Comparison of ENCODE assay signal across 9 cellular contexts in genomic region chr17:81833921-81834830, GRCh38. TPM values are rescaled to one million over a fixed set of nuclear protein-coding genes. Genes with fewer than 3 reads are reported as not detected.
DNase-seq lines count a peak whose midpoint lies in the region; ATAC-seq and TF ChIP-seq lines count a peak whose summit lies in the region.
"Had no signal": no experiment of that assay in that cellular context is flagged by ENCODE, and none has a peak within 500 bp of the region (broad histone marks: within the 10 kb centered on the region; RNA-seq: fewer than 3 reads in every experiment).

No MANE protein-coding gene starts in this region.

- no peaks in the 10 kb centered on the region for H3K9me3 Mint-ChIP-seq in activated B cell treated with CpG ODN at 0.5 μM for 24 hours

- H3K4me2 ChIP-seq in hepatocyte (peak overlapping the region; percentile 97), smooth muscle cell (peak overlapping the region; percentile 82)

- H3K36me3 Mint-ChIP-seq in activated B cell treated with CpG ODN at 0.5 μM for 24 hours (ENCODE audit: low read depth), result peaks cover 6% of the 10 kb centered on the region

- peaks cover 38% of the 10 kb centered on the region for H3K79me2 ChIP-seq in hepatocyte
- peaks cover 36% of the 10 kb centered on the region for H3K79me2 ChIP-seq in smooth muscle cell (ENCODE audit: low read depth)

- H3K36me3 ChIP-seq in hepatocyte (replicated peaks; ENCODE audit: insufficient read depth, low read depth) (no peaks in the 10 kb centered on the region), smooth muscle cell (ENCODE audit: low read depth) (no peaks in the 10 kb centered on the region)

- H3K9ac ChIP-seq in smooth muscle cell (ENCODE audit: low read depth), result peak overlapping the region; percentile 89

- CTCF ChIA-PET in activated B cell treated with CpG ODN at 0.5 μM for 24 hours (lab: Charles Lee), result interaction anchor here (1.1 kb wide), 1 partner anchor 35 kb away, joined by 3 read pairs; no protein-coding TSS in a partner anchor

- DNase-seq in HFF-Myc (ENCODE audit: extremely low read depth, low read depth), result no peak
- DNase-seq in activated B cell treated with CpG ODN at 0.5 μM for 24 hours, result no peak
- DNase-seq in hepatocyte (ENCODE audit: low spot score), result no peak
- DNase-seq in smooth muscle cell (lab: John Stamatoyannopoulos, UW; ENCODE audit: unreplicated experiment), result no peak
- no peak for DNase-seq in kidney tubule cell (ENCODE audit: low spot score)
- no peak for DNase-seq in NCI-H1417 treated with DMSO at 0.1 percent for 48 hours (lab: John Stamatoyannopoulos, UW)
- DNase-seq in activated CD4-positive, CD25-positive, alpha-beta regulatory T cell treated with anti-CD3 and anti-CD28 coated beads, Interleukin-2, amount 50 U/mL, for 72 hours, result no peak
- DNase-seq in DMS53 treated with DMSO at 0.1 percent for 48 hours (lab: John Stamatoyannopoulos, UW; ENCODE audit: unreplicated experiment), result no peak

- peak overlapping the region; percentile 32 for H2AFZ ChIP-seq in hepatocyte
- no peak overlapping the region for H2AFZ ChIP-seq in smooth muscle cell (ENCODE audit: low read depth)

- H3K4me3 ChIP-seq in HFF-Myc (replicated peaks; ENCODE audit: low read depth, low read length) (peak overlapping the region; percentile 72), hepatocyte (peak overlapping the region; percentile 50), smooth muscle cell (peak overlapping the region; percentile 55)

- H3K27me3 Mint-ChIP-seq in activated B cell treated with CpG ODN at 0.5 μM for 24 hours, result no peaks in the 10 kb centered on the region

- peak overlapping the region; percentile 77 for H3K27ac Mint-ChIP-seq in activated B cell treated with CpG ODN at 0.5 μM for 24 hours

- no peak for ATAC-seq in activated B cell treated with CpG ODN at 0.5 μM for 24 hours (ENCODE audit: low read depth)

- H4K20me1 ChIP-seq in hepatocyte (ENCODE audit: insufficient read depth, poor library complexity, severe bottlenecking), result no peaks in the 10 kb centered on the region
- H4K20me1 ChIP-seq in smooth muscle cell (ENCODE audit: low read depth), result peaks cover 34% of the 10 kb centered on the region

- 86% methylated on average over 30 of the region's 31 CpGs for WGBS in hepatocyte (ENCODE audit: low lambda C conversion rate, missing lambda C conversion rate)
- 92% methylated on average over 31 of the region's 31 CpGs for WGBS in smooth muscle cell (ENCODE audit: low lambda C conversion rate)

- POLR2A ChIA-PET in activated B cell treated with CpG ODN at 0.5 μM for 24 hours (lab: Charles Lee), result interaction anchor here (0.6 to 2.1 kb wide), 16 partner anchors 8 to 595 kb away, joined by 3 to 18 read pairs (median 6); partner anchors contain the start of genes ALYREF, ANAPC11, ARHGDIA and CENPX

- TF ChIP-seq CTCF in HFF-Myc (IDR thresholded peaks at IDR 0.05; ENCODE audit: low read depth, low read length, missing control alignments) (no peak), activated B cell treated with CpG ODN at 0.5 μM for 24 hours (IDR thresholded peaks at IDR 0.05) (no peak), hepatocyte (IDR thresholded peaks at IDR 0.05; ENCODE audit: poor library complexity) (no peak), smooth muscle cell (IDR thresholded peaks at IDR 0.05; ENCODE audit: borderline replicate concordance, insufficient read depth, poor library complexity, severe bottlenecking) (no peak)

- H3K4me1 Mint-ChIP-seq in activated B cell treated with CpG ODN at 0.5 μM for 24 hours, result peaks cover 22% of the 10 kb centered on the region

- peak overlapping the region; percentile 84 for H3K4me3 Mint-ChIP-seq in activated B cell treated with CpG ODN at 0.5 μM for 24 hours

- no peaks in the 10 kb centered on the region for H3K27me3 ChIP-seq in hepatocyte
- H3K27me3 ChIP-seq in smooth muscle cell (ENCODE audit: low read depth), result no peaks in the 10 kb centered on the region

- H3K9me3 ChIP-seq in hepatocyte (ENCODE audit: low read depth) (no peaks in the 10 kb centered on the region), smooth muscle cell (replicated peaks; ENCODE audit: low read depth) (no peaks in the 10 kb centered on the region)

- peaks cover 12% of the 10 kb centered on the region for H3F3A ChIP-seq in smooth muscle cell (ENCODE audit: low read depth)

- H3K9me2 ChIP-seq in hepatocyte (replicated peaks; ENCODE audit: insufficient read depth), result no peaks in the 10 kb centered on the region

- intact Hi-C loops in activated B cell treated with CpG ODN at 0.5 μM for 24 hours (cut with micrococcal nuclease), result loop anchor here (1.0 kb wide), 3 partner anchors 27 to 189 kb away; partner anchors contain the start of genes LRRC45 and MRPL12

- H3K27ac ChIP-seq in hepatocyte (peak overlapping the region; percentile 96), smooth muscle cell (ENCODE audit: low read depth) (peak overlapping the region; percentile 86)

- H3K4me1 ChIP-seq in hepatocyte (ENCODE audit: insufficient read depth) (peaks cover 21% of the 10 kb centered on the region), smooth muscle cell (ENCODE audit: low read depth) (peaks cover 17% of the 10 kb centered on the region)

RNA-seq across cellular contexts. Expression of gene PPP1R27, which starts 0.7 kb away (rescaled TPM):
- not detected in 2 replicates for total RNA-seq in activated B cell treated with CpG ODN at 0.5 μM for 24 hours
- not detected in 2 replicates for total RNA-seq in hepatocyte
- 0.56 and 0.72 TPM in 2 replicates for polyA plus RNA-seq in hepatocyte
- 0.58 and 3.1 TPM in 2 replicates for total RNA-seq in smooth muscle cell
- polyA plus RNA-seq in smooth muscle cell, result 0.79 and 1.6 TPM in 2 replicates
- total RNA-seq: dermis microvascular lymphatic vessel endothelial cell had no signal

RNA-seq across cellular contexts. Expression of gene MCRIP1, which starts 1.1 kb away (rescaled TPM):
- 75.0 and 90.4 TPM in 2 replicates for total RNA-seq in activated B cell treated with CpG ODN at 0.5 μM for 24 hours
- 63.3 and 66.1 TPM in 2 replicates for total RNA-seq in hepatocyte
- polyA plus RNA-seq in hepatocyte, result 118 and 138 TPM in 2 replicates
- total RNA-seq in smooth muscle cell, result 85.1 and 85.8 TPM in 2 replicates
- polyA plus RNA-seq in smooth muscle cell, result 194 and 208 TPM in 2 replicates

RNA-seq across cellular contexts. Expression of gene P4HB, which starts 26.2 kb away (rescaled TPM):
- total RNA-seq in activated B cell treated with CpG ODN at 0.5 μM for 24 hours, result 202 and 225 TPM in 2 replicates
- total RNA-seq in hepatocyte, result 1,163 and 1,316 TPM in 2 replicates
- 1,233 and 1,240 TPM in 2 replicates for polyA plus RNA-seq in hepatocyte
- total RNA-seq in smooth muscle cell, result 1,406 and 1,593 TPM in 2 replicates
- polyA plus RNA-seq in smooth muscle cell, result 1,326 and 1,526 TPM in 2 replicates

RNA-seq across cellular contexts. Expression of gene GCGR, which starts 30.2 kb away (rescaled TPM):
- total RNA-seq in activated B cell treated with CpG ODN at 0.5 μM for 24 hours (0.20 TPM in 1 of 2 replicates, not detected in the other), hepatocyte (2.4 and 2.9 TPM in 2 replicates), smooth muscle cell (not detected in 2 replicates)
- polyA plus RNA-seq in hepatocyte (2.5 and 3.8 TPM in 2 replicates), smooth muscle cell (0.58 TPM in 1 of 2 replicates, not detected in the other)
- total RNA-seq: dermis microvascular lymphatic vessel endothelial cell had no signal

RNA-seq across cellular contexts. Expression of gene ARHGDIA, which starts 37.0 kb away (rescaled TPM):
- total RNA-seq in activated B cell treated with CpG ODN at 0.5 μM for 24 hours, result 396 and 464 TPM in 2 replicates
- 57.0 and 80.7 TPM in 2 replicates for total RNA-seq in hepatocyte
- polyA plus RNA-seq in hepatocyte, result 295 and 311 TPM in 2 replicates
- 67.6 and 256 TPM in 2 replicates for total RNA-seq in smooth muscle cell
- 353 and 360 TPM in 2 replicates for polyA plus RNA-seq in smooth muscle cell
